ENCODE assay signal across 1 cellular context in genomic region chr1:73943270-73943669, GRCh38.
TF ChIP-seq lines count a peak whose summit lies in the region.

No MANE protein-coding gene starts in this region.

TF ChIP-seq in GM23338, 12 proteins besides CTCF, POLR2A, EP300 and RAD21 (continued from another document):
- TF ChIP-seq ZNF462 (CRISPR knock-in tag; IDR thresholded peaks at IDR 0.05) (peak; percentile 96), STAT1 (IDR thresholded peaks at IDR 0.05; ENCODE audit: unreplicated experiment) (no peak)
